34 cellular contexts compared by ENCODE assay signal in genomic region chr9:75780185-75780584, GRCh38.
DNase-seq lines count a peak whose midpoint lies in the region; ATAC-seq, FAIRE-seq and TF ChIP-seq lines count a peak whose summit lies in the region.
"Had no signal": no experiment of that assay in that cellular context is flagged by ENCODE, and none has a peak within 500 bp of the region (broad histone marks: within the 10 kb centered on the region; RNA-seq: fewer than 3 reads in every experiment).

No MANE protein-coding gene starts in this region.

- TF ChIP-seq RAD21 in HepG2 (CRISPR knock-in tag; IDR thresholded peaks at IDR 0.05) (no peak), A549 (conservative IDR thresholded peaks at IDR 0.05 in 1 of 2, IDR thresholded peaks at IDR 0.05 in 1 of 2) (no peak), SK-N-SH (IDR thresholded peaks at IDR 0.05; ENCODE audit: low read length) (no peak)

- POLR2A ChIA-PET in HepG2 (lab: Yijun Ruan, JAX) = no interaction called here
- POLR2A ChIA-PET in A549 (lab: Yijun Ruan, JAX) = no interaction called here
- POLR2A ChIA-PET in SK-N-SH (lab: Yijun Ruan, JAX) = no interaction called here

- TF ChIP-seq POLR2A in HepG2 (IDR thresholded peaks at IDR 0.05; ENCODE audit: insufficient read depth in 1 of 2, low read depth in 2 of 2, low read length in 2 of 2) (no peak), right lobe of liver (IDR thresholded peaks at IDR 0.05) (no peak), A549 (IDR thresholded peaks at IDR 0.05; ENCODE audit: low read length) (no peak), H54 (IDR thresholded peaks at IDR 0.05; ENCODE audit: low read depth, low read length) (no peak)

- no peaks in the 10 kb centered on the region for H3K36me3 Mint-ChIP-seq in T-helper 17 cell (ENCODE audit: low read depth)
- H3K36me3 Mint-ChIP-seq: CD14-positive monocyte; CD4-positive, alpha-beta memory T cell; CD4-positive, CD25-positive, alpha-beta regulatory T cell; CD8-positive, alpha-beta memory T cell; CD8-positive, alpha-beta T cell had no signal

- TF ChIP-seq EP300 in HepG2 (IDR thresholded peaks at IDR 0.05; ENCODE audit: low read depth in 2 of 2, low read length in 2 of 2) (no peak), HepG2 (CRISPR knock-in tag; IDR thresholded peaks at IDR 0.05; ENCODE audit: borderline replicate concordance) (no peak), A549 (IDR thresholded peaks at IDR 0.05) (no peak), SK-N-SH (IDR thresholded peaks at IDR 0.05; ENCODE audit: borderline replicate concordance in 1 of 2, low read depth in 1 of 2, low read length in 1 of 2) (no peak)

- H3K4me1 ChIP-seq in HepG2 (ENCODE audit: insufficient read depth, low read length) = no peaks in the 10 kb centered on the region
- H3K4me1 ChIP-seq in right lobe of liver = no peaks in the 10 kb centered on the region
- no peaks in the 10 kb centered on the region for H3K4me1 ChIP-seq in A549
- H3K4me1 ChIP-seq in SK-N-SH (ENCODE audit: control insufficient read depth in 1 of 2, insufficient read depth in 2 of 2, low read depth in 1 of 2, low read length in 1 of 2) = no peaks in the 10 kb centered on the region
- H3K4me1 ChIP-seq: BE2C; BLaER1; BLaER1 treated with 17β-estradiol and CSF1 and Interleukin-3, amounts not matched to agents 10 nM and 100 nM; Caco-2 had no signal

- intact Hi-C loops in HepG2 (cut with micrococcal nuclease; ENCODE audit: unreplicated experiment) (no loop called here), right lobe of liver (cut with DNase I) (no loop called here)

- no peaks in the 10 kb centered on the region for H3K79me2 ChIP-seq in HepG2 (ENCODE audit: insufficient read depth, low read length)
- H3K79me2 ChIP-seq in SK-N-SH (ENCODE audit: insufficient read depth) = no peaks in the 10 kb centered on the region

- no peaks in the 10 kb centered on the region for H3K27me3 Mint-ChIP-seq in T-helper 17 cell
- H3K27me3 Mint-ChIP-seq: B cell; CD4-positive, CD25-positive, alpha-beta regulatory T cell had no signal

- H3K36me3 ChIP-seq in HepG2 (replicated peaks in 1 of 2; ENCODE audit: control insufficient read depth in 1 of 2, insufficient read depth in 2 of 2, low read length in 2 of 2) (no peaks in the 10 kb centered on the region), right lobe of liver (no peaks in the 10 kb centered on the region), SK-N-SH (replicated peaks in 1 of 2; ENCODE audit: control insufficient read depth in 1 of 2, insufficient read depth in 2 of 2, low read length in 1 of 2) (no peaks in the 10 kb centered on the region)
- H3K36me3 ChIP-seq: BE2C; BLaER1; BLaER1 treated with 17β-estradiol and CSF1 and Interleukin-3, amounts not matched to agents 10 nM and 100 nM had no signal

- no peaks in the 10 kb centered on the region for H3F3A ChIP-seq in SK-N-SH (replicated peaks; ENCODE audit: insufficient read depth)

- no peak overlapping the region for H3K4me2 ChIP-seq in HepG2 (ENCODE audit: low read depth, low read length)
- no peak overlapping the region for H3K4me2 ChIP-seq in A549
- no peak overlapping the region for H3K4me2 ChIP-seq in SK-N-SH
- H3K4me2 ChIP-seq: BLaER1; BLaER1 treated with 17β-estradiol and CSF1 and Interleukin-3, amounts not matched to agents 10 nM and 100 nM had no signal

- WGBS in HepG2 (ENCODE audit: low lambda C conversion rate) = 0% methylated on average over 1 of the region's 1 CpG
- 27% methylated on average over 1 of the region's 1 CpG for WGBS in right lobe of liver (ENCODE audit: insufficient coverage, low coverage, low lambda C conversion rate, missing lambda C conversion rate)
- 10% methylated on average over 1 of the region's 1 CpG for WGBS in A549 (ENCODE audit: missing lambda C conversion rate)
- 0% methylated on average over 1 of the region's 1 CpG for WGBS in SK-N-SH (ENCODE audit: low lambda C conversion rate)

- in situ Hi-C loops in HepG2 (cut with HindIII; ENCODE audit: extremely low pct_ligation_motif_present, low pct_unique_long_range_greater_than_20kb) = no loop called here

- H3K27ac Mint-ChIP-seq in T-helper 17 cell = no peak overlapping the region
- H3K27ac Mint-ChIP-seq: B cell; CD14-positive monocyte; CD4-positive, alpha-beta memory T cell; CD4-positive, alpha-beta T cell; CD4-positive, CD25-positive, alpha-beta regulatory T cell; CD8-positive, alpha-beta memory T cell; CD8-positive, alpha-beta T cell had no signal

- no peak overlapping the region for H3K27ac ChIP-seq in HepG2 (ENCODE audit: extremely low read length, insufficient read depth, low read length)
- H3K27ac ChIP-seq in right lobe of liver = no peak overlapping the region
- no peak overlapping the region for H3K27ac ChIP-seq in A549
- H3K27ac ChIP-seq in SK-N-SH (ENCODE audit: low read depth in 2 of 2, low read length in 1 of 2) = no peak overlapping the region
- H3K27ac ChIP-seq: 22Rv1; BLaER1; BLaER1 treated with 17β-estradiol and CSF1 and Interleukin-3, amounts not matched to agents 10 nM and 100 nM; C4-2B had no signal

- CTCF ChIA-PET in HepG2 (lab: Yijun Ruan, JAX; ENCODE audit: low intra/inter-chr PET ratio, low total read pairs) = no interaction called here
- CTCF ChIA-PET in A549 (lab: Yijun Ruan, JAX) = no interaction called here
- CTCF ChIA-PET in SK-N-SH (lab: Yijun Ruan, JAX) = no interaction called here

- no peaks in the 10 kb centered on the region for H4K20me1 ChIP-seq in HepG2 (ENCODE audit: insufficient read depth, low read length)
- no peaks in the 10 kb centered on the region for H4K20me1 ChIP-seq in SK-N-SH (ENCODE audit: insufficient read depth)
- H4K20me1 ChIP-seq: BLaER1; BLaER1 treated with 17β-estradiol and CSF1 and Interleukin-3, amounts not matched to agents 10 nM and 100 nM had no signal

- H2AFZ ChIP-seq in HepG2 (ENCODE audit: low read length) = no peak overlapping the region
- no peak overlapping the region for H2AFZ ChIP-seq in SK-N-SH (ENCODE audit: low read depth)

- no peak for FAIRE-seq in HepG2 (lab: Jason Lieb, UNC)
- FAIRE-seq in A549 (lab: Jason Lieb, UNC) = no peak
- FAIRE-seq in H54 (lab: Jason Lieb, UNC) = peak; percentile 30
- FAIRE-seq: A204.1, D721Med had no signal

- no peaks in the 10 kb centered on the region for H3K27me3 ChIP-seq in HepG2 (ENCODE audit: control insufficient read depth in 1 of 2, insufficient read depth in 2 of 2, low read length in 2 of 2)
- no peaks in the 10 kb centered on the region for H3K27me3 ChIP-seq in right lobe of liver
- no peaks in the 10 kb centered on the region for H3K27me3 ChIP-seq in SK-N-SH (ENCODE audit: insufficient read depth)
- H3K27me3 ChIP-seq: BE2C; BLaER1; BLaER1 treated with 17β-estradiol and CSF1 and Interleukin-3, amounts not matched to agents 10 nM and 100 nM had no signal

- TF ChIP-seq CTCF in HepG2 (CRISPR knock-in tag; IDR thresholded peaks at IDR 0.05) (no peak), right lobe of liver (IDR thresholded peaks at IDR 0.05) (no peak), A549 (IDR thresholded peaks at IDR 0.05) (no peak), SK-N-SH (IDR thresholded peaks at IDR 0.05) (no peak)

- peaks cover 25% of the 10 kb centered on the region for H3K9me3 ChIP-seq in HepG2 (ENCODE audit: low read length)
- H3K9me3 ChIP-seq in right lobe of liver = no peaks in the 10 kb centered on the region
- no peaks in the 10 kb centered on the region for H3K9me3 ChIP-seq in A549
- H3K9me3 ChIP-seq in T-helper 17 cell (ENCODE audit: control insufficient read depth, low read length, poor library complexity, severe bottlenecking) = no peaks in the 10 kb centered on the region
- H3K9me3 ChIP-seq in SK-N-SH = no peaks in the 10 kb centered on the region
- H3K9me3 ChIP-seq: BE2C, BLaER1, Caco-2 had no signal

- no TSS peak for BruUV-seq in HepG2 (replicated peaks; lab: Mats Ljungman, UMichigan)

- ATAC-seq in HepG2 = no peak
- no peak for ATAC-seq in right lobe of liver
- ATAC-seq in A549 = no peak
- no peak for ATAC-seq in T-helper 17 cell
- ATAC-seq: CD8-positive, alpha-beta T cell had no signal

- H3K4me1 Mint-ChIP-seq in T-helper 17 cell = no peaks in the 10 kb centered on the region
- H3K4me1 Mint-ChIP-seq: B cell; CD14-positive monocyte; CD4-positive, alpha-beta memory T cell; CD4-positive, CD25-positive, alpha-beta regulatory T cell; CD8-positive, alpha-beta memory T cell had no signal

- no peak overlapping the region for H3K4me3 ChIP-seq in HepG2 (replicated peaks in 1 of 3; ENCODE audit: insufficient read depth in 1 of 3, low read depth in 2 of 3, low read length in 3 of 3)
- no peak overlapping the region for H3K4me3 ChIP-seq in right lobe of liver
- no peak overlapping the region for H3K4me3 ChIP-seq in A549
- H3K4me3 ChIP-seq in SK-N-SH (ENCODE audit: low read depth in 2 of 2, low read length in 1 of 2) = no peak overlapping the region
- H3K4me3 ChIP-seq: BLaER1; BLaER1 treated with 17β-estradiol and CSF1 and Interleukin-3, amounts not matched to agents 10 nM and 100 nM had no signal

- no peaks in the 10 kb centered on the region for H3K9me2 ChIP-seq in SK-N-SH

- H3K9ac ChIP-seq in HepG2 (ENCODE audit: insufficient read depth, low read depth, low read length) (no peak overlapping the region), SK-N-SH (no peak overlapping the region)
- H3K9ac ChIP-seq: BLaER1; BLaER1 treated with 17β-estradiol and CSF1 and Interleukin-3, amounts not matched to agents 10 nM and 100 nM had no signal

- no peak for DNase-seq in HepG2 (ENCODE audit: low spot score)
- no peak for DNase-seq in right lobe of liver
- no peak for DNase-seq in A549 (ENCODE audit: low read depth in 1 of 2, low spot score in 1 of 2)
- no peak for DNase-seq in H54 (ENCODE audit: insufficient read length, low spot score)
- DNase-seq in T-helper 17 cell = no peak
- no peak for DNase-seq in SK-N-SH
- DNase-seq: 8988T; ACHN; AML-193; BE2C; C1 segment of cervical spinal cord; Caco-2; Calu3; CD4-positive, alpha-beta memory T cell; CD4-positive, alpha-beta T cell; CD4-positive, CD25-positive, alpha-beta regulatory T cell; CD8-positive, alpha-beta memory T cell; CD8-positive, alpha-beta T cell; COR-L47; DMS 273 treated with DMSO at 0.1 percent for 48 hours; DMS153; DMS53; DMS79; DMS79 treated with DMSO at 0.1 percent for 48 hours; DND-41; EL had no signal

- no peak overlapping the region for H3K4me3 Mint-ChIP-seq in T-helper 17 cell
- H3K4me3 Mint-ChIP-seq: B cell; CD14-positive monocyte; CD4-positive, alpha-beta memory T cell; CD4-positive, alpha-beta T cell; CD4-positive, CD25-positive, alpha-beta regulatory T cell; CD8-positive, alpha-beta memory T cell; CD8-positive, alpha-beta T cell had no signal

TF ChIP-seq in HepG2, 621 proteins besides CTCF, POLR2A, EP300 and RAD21 (continues in another document):
- TF ChIP-seq SNAPC2 (CRISPR knock-in tag; IDR thresholded peaks at IDR 0.05) = no peak

TF ChIP-seq in A549, 52 proteins besides CTCF, POLR2A, EP300 and RAD21 (continues in another document):
- no peak for TF ChIP-seq RARB (CRISPR knock-in tag; IDR thresholded peaks at IDR 0.05)
- TF ChIP-seq NFE2L2 (conservative IDR thresholded peaks at IDR 0.05; ENCODE audit: low read length) = peak; percentile 78

TF ChIP-seq in SK-N-SH, 30 proteins besides CTCF, POLR2A, EP300 and RAD21 (continues in another document):
- no peak for TF ChIP-seq MEF2A (IDR thresholded peaks at IDR 0.05; ENCODE audit: borderline replicate concordance, low read depth)

Comparison
In these comparisons a context has a peak if more than half of its experiments do, and no peak if none do; other contexts are left out.
1. Of the 38 proteins assayed by ChIP-seq in both HepG2 and A549: peak only in HepG2: none; only in A549: none; in both: NFE2L2; in neither: 37.